ENCODE assay signal across 16 cellular contexts in the genomic region with DNA sequence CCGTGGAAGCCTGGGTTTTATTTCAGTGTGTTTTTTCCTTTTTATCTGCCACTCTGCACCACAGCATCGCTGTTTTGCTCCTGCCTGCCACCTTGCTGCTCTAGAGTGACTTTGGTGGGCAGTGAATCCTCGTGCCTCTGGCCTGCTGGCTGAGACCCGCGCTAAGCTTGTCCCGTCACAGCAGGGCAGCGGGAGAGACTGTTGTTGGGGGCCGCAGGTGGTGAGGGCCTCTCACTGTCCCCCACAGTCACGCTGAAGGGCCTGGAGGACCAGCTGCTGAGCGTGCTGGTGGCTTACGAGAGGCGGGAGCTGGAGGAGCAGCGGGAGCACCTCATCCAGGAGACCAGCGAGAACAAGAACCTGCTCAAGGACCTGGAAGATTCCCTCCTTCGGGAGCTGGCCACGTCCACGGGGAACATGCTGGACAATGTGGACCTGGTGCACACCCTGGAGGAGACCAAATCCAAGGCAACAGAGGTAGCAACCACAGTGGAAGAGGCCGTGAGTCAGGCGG. TPM values are rescaled to one million over a fixed set of nuclear protein-coding genes. Genes with fewer than 3 reads are reported as not detected.
DNase-seq lines count a peak whose midpoint lies in the region; ATAC-seq, FAIRE-seq and TF ChIP-seq lines count a peak whose summit lies in the region.
"Had no signal": no experiment of that assay in that cellular context is flagged by ENCODE, and none has a peak within 500 bp of the region (broad histone marks: within the 10 kb centered on the region; RNA-seq: fewer than 3 reads in every experiment).

No MANE protein-coding gene starts in this region.

- no peaks in the 10 kb centered on the region for H3K23me2 ChIP-seq in H1 (ENCODE audit: low read depth, low read length)

- H2BK12ac ChIP-seq in H1 (ENCODE audit: low read depth, low read length) (no peak overlapping the region), trophoblast cell (ENCODE audit: low read length) (peak overlapping the region; percentile 80)

- H3K79me2 ChIP-seq in HepG2 (ENCODE audit: insufficient read depth, low read length) (no peaks in the 10 kb centered on the region), H1 (ENCODE audit: control insufficient read depth in 1 of 2, insufficient read depth in 2 of 2, low read length in 2 of 2) (no peaks in the 10 kb centered on the region), trophoblast cell (ENCODE audit: control insufficient read depth, insufficient read depth, low read length, poor library complexity) (no peaks in the 10 kb centered on the region)

- TF ChIP-seq CTCF in HepG2 (CRISPR knock-in tag; IDR thresholded peaks at IDR 0.05) (no peak), right lobe of liver (IDR thresholded peaks at IDR 0.05) (no peak), H1 (IDR thresholded peaks at IDR 0.05; ENCODE audit: control extremely low read depth in 1 of 3, insufficient read depth in 1 of 3, low read depth in 1 of 3, low read length in 3 of 3) (no peak)

- no peak overlapping the region for H3K18ac ChIP-seq in H1 (ENCODE audit: extremely low read depth, low read length)
- peak overlapping the region; percentile 41 for H3K18ac ChIP-seq in trophoblast cell (ENCODE audit: low read length)

- TF ChIP-seq EP300 in HepG2 (IDR thresholded peaks at IDR 0.05; ENCODE audit: low read depth in 2 of 2, low read length in 2 of 2) = no peak
- TF ChIP-seq EP300 in HepG2 (CRISPR knock-in tag; IDR thresholded peaks at IDR 0.05; ENCODE audit: borderline replicate concordance) = no peak
- no peak for TF ChIP-seq EP300 in H1 (IDR thresholded peaks at IDR 0.05; ENCODE audit: borderline replicate concordance in 1 of 2, low read depth in 2 of 2, low read length in 2 of 2)

- POLR2A ChIA-PET in HepG2 (lab: Yijun Ruan, JAX) (no interaction called here), H1 (lab: Charles Lee; ENCODE audit: partially characterized antibody) (interaction anchor here (1.6 kb wide), 1 partner anchor 38 kb away, joined by 3 read pairs; no protein-coding TSS in a partner anchor)

- H3K23ac ChIP-seq in H1 (ENCODE audit: insufficient read length) (no peak overlapping the region), trophoblast cell (ENCODE audit: low read length) (no peak overlapping the region)

- TF ChIP-seq POLR2A in HepG2 (IDR thresholded peaks at IDR 0.05; ENCODE audit: insufficient read depth in 1 of 2, low read depth in 2 of 2, low read length in 2 of 2) (no peak), right lobe of liver (IDR thresholded peaks at IDR 0.05) (no peak), H1 (IDR thresholded peaks at IDR 0.05; ENCODE audit: control extremely low read depth in 1 of 2, low read depth in 2 of 2, low read length in 2 of 2) (no peak)

- intact Hi-C loops in HepG2 (cut with micrococcal nuclease; ENCODE audit: unreplicated experiment) (no loop called here), right lobe of liver (cut with DNase I) (no loop called here)

- no peak overlapping the region for H2BK20ac ChIP-seq in H1 (ENCODE audit: low read length)

- FAIRE-seq in HepG2 (lab: Jason Lieb, UNC) (no peak), H1 (lab: Jason Lieb, UNC) (no peak)
- FAIRE-seq: A204.1, GM12878 had no signal

- ATAC-seq in HepG2 (no peak), right lobe of liver (no peak), HG02763 (IDR thresholded peaks at IDR 0.05; ENCODE audit: unreplicated experiment) (no peak)
- ATAC-seq: GM12878, GM23338 had no signal

- WGBS in HepG2 (ENCODE audit: low lambda C conversion rate) = 33% methylated on average over 10 of the region's 19 CpGs
- 57% methylated on average over 3 of the region's 19 CpGs for WGBS in right lobe of liver (ENCODE audit: insufficient coverage, low coverage, low lambda C conversion rate, missing lambda C conversion rate)
- 82% methylated on average over 19 of the region's 19 CpGs; no CpG with 5 or more reads in 1 of the 2 experiments for WGBS in H1 (ENCODE audit: extremely low coverage in 1 of 2, insufficient coverage in 1 of 2, insufficient read length in 1 of 2, insufficient replicate concordance in 2 of 2, low coverage in 1 of 2, low lambda C conversion rate in 2 of 2, missing lambda C conversion rate in 1 of 2), 2 experiments
- WGBS in trophoblast cell (ENCODE audit: extremely low coverage, insufficient coverage, insufficient read length) = no CpG with 5 or more reads among the region's 19 CpGs

- no peak overlapping the region for H4K5ac ChIP-seq in H1 (ENCODE audit: insufficient read length, low read depth, low read length)

- H3K36me3 ChIP-seq in HepG2 (replicated peaks in 1 of 2; ENCODE audit: control insufficient read depth in 1 of 2, insufficient read depth in 2 of 2, low read length in 2 of 2) (no peaks in the 10 kb centered on the region), right lobe of liver (no peaks in the 10 kb centered on the region), H1 (ENCODE audit: control insufficient read depth in 2 of 4, insufficient read depth in 4 of 4, low read length in 3 of 4) (no peaks in the 10 kb centered on the region), trophoblast cell (ENCODE audit: control insufficient read depth in 1 of 2, insufficient read depth in 2 of 2, low read length in 2 of 2) (peaks cover 2 to 3% of the 10 kb centered on the region in 2 experiments)
- H3K36me3 ChIP-seq: HAP-1 had no signal

- H3K4me1 ChIP-seq in HepG2 (ENCODE audit: insufficient read depth, low read length) (no peaks in the 10 kb centered on the region), right lobe of liver (no peaks in the 10 kb centered on the region), H1 (replicated peaks in 1 of 4; ENCODE audit: control insufficient read depth in 3 of 4, insufficient read depth in 4 of 4, low read length in 3 of 4) (peaks cover 0 to 8% (median 0%) of the 10 kb centered on the region in 4 experiments; a peak in 2 of 7 replicates), trophoblast cell (ENCODE audit: control insufficient read depth in 1 of 2, insufficient read depth in 2 of 2, low read length in 2 of 2) (peaks cover 7 to 12% of the 10 kb centered on the region in 2 experiments)
- H3K4me1 ChIP-seq: HAP-1 had no signal

- no peak overlapping the region for H3K4me2 ChIP-seq in HepG2 (ENCODE audit: low read depth, low read length)
- no peak overlapping the region for H3K4me2 ChIP-seq in H1 (ENCODE audit: insufficient read depth in 1 of 2, low read depth in 2 of 2, low read length in 2 of 2)
- no peak overlapping the region for H3K4me2 ChIP-seq in trophoblast cell (ENCODE audit: low read length)
- H3K4me2 ChIP-seq: GM23338 had no signal

- CTCF ChIA-PET in HepG2 (lab: Yijun Ruan, JAX; ENCODE audit: low intra/inter-chr PET ratio, low total read pairs) (no interaction called here), H1 (lab: Charles Lee; ENCODE audit: partially characterized antibody) (interaction anchor here (1.1 to 3.4 kb wide), 5 partner anchors 9 to 127 kb away, joined by 3 to 16 read pairs (median 4); no protein-coding TSS in a partner anchor)

- H3K9ac ChIP-seq in HepG2 (ENCODE audit: insufficient read depth, low read depth, low read length) (no peak overlapping the region), H1 (replicated peaks in 1 of 4; ENCODE audit: extremely low read depth in 1 of 4, low read depth in 3 of 4, low read length in 3 of 4) (no peak overlapping the region), trophoblast cell (ENCODE audit: low read length) (no peak overlapping the region)

- no peak overlapping the region for H2BK120ac ChIP-seq in H1 (replicated peaks; ENCODE audit: low read depth, low read length)
- no peak overlapping the region for H2BK120ac ChIP-seq in trophoblast cell (ENCODE audit: insufficient read depth, low read length, poor library complexity)

- H3K79me1 ChIP-seq in H1 (ENCODE audit: low read depth, low read length) = no peaks in the 10 kb centered on the region
- peaks cover 15% of the 10 kb centered on the region for H3K79me1 ChIP-seq in trophoblast cell (ENCODE audit: low read length)

- H2BK5ac ChIP-seq in H1 (ENCODE audit: low read depth, low read length) (no peak overlapping the region), trophoblast cell (ENCODE audit: low read depth, low read length, poor library complexity) (no peak overlapping the region)

- H2AK5ac ChIP-seq in H1 (ENCODE audit: low read depth, low read length) = 0 out of 2 replicates have a peak overlapping the region, but pooled peaks have one; percentile 31
- H2AK5ac ChIP-seq in trophoblast cell (ENCODE audit: low read length) = peak overlapping the region; percentile 52

- H3K9me3 ChIP-seq in HepG2 (ENCODE audit: low read length) = no peaks in the 10 kb centered on the region
- no peaks in the 10 kb centered on the region for H3K9me3 ChIP-seq in right lobe of liver
- no peaks in the 10 kb centered on the region for H3K9me3 ChIP-seq in H1 (ENCODE audit: insufficient read depth in 2 of 2, low read depth in 1 of 2, low read length in 1 of 2)
- H3K9me3 ChIP-seq in trophoblast cell (ENCODE audit: insufficient read depth, low read depth, low read length) = peaks cover 6% of the 10 kb centered on the region
- H3K9me3 ChIP-seq: HAP-1 had no signal

- H3K27ac ChIP-seq in HepG2 (ENCODE audit: extremely low read length, insufficient read depth, low read length) (no peak overlapping the region), right lobe of liver (no peak overlapping the region), H1 (ENCODE audit: low read depth, low read length) (no peak overlapping the region), trophoblast cell (ENCODE audit: low read depth, low read length) (no peak overlapping the region)

- H2AFZ ChIP-seq in HepG2 (ENCODE audit: low read length) = no peak overlapping the region
- no peak overlapping the region for H2AFZ ChIP-seq in H1 (ENCODE audit: low read length)
- no peak overlapping the region for H2AFZ ChIP-seq in trophoblast cell (ENCODE audit: insufficient read depth, low read length, poor library complexity)
- H2AFZ ChIP-seq: GM23338 had no signal

- H2BK15ac ChIP-seq in H1 (ENCODE audit: low read length) = no peak overlapping the region

- DNase-seq in HepG2 (ENCODE audit: low spot score) (no peak), right lobe of liver (no peak), H1 (ENCODE audit: low read depth in 1 of 2, low spot score in 2 of 2) (no peak), trophoblast cell (no peak), activated gamma-delta T cell treated with Interleukin-2 at 50 U/mL for 16 hours (no peak), A172 (ENCODE audit: low spot score) (no peak)
- DNase-seq: C1 segment of cervical spinal cord, Calu3, DMS79, HFFc6, KG1 had no signal

- no TSS peak for BruUV-seq in HepG2 (replicated peaks; lab: Mats Ljungman, UMichigan)

- H3K4ac ChIP-seq in H1 (replicated peaks; ENCODE audit: insufficient read length, low read depth, low read length) (no peak overlapping the region), trophoblast cell (ENCODE audit: low read depth, low read length) (no peak overlapping the region)

- TF ChIP-seq RAD21 in HepG2 (CRISPR knock-in tag; IDR thresholded peaks at IDR 0.05) (no peak), H1 (IDR thresholded peaks at IDR 0.05 in 1 of 2, conservative IDR thresholded peaks at IDR 0.05 in 1 of 2; ENCODE audit: low read depth in 2 of 2, low read length in 2 of 2) (no peak)

- H4K20me1 ChIP-seq in HepG2 (ENCODE audit: insufficient read depth, low read length) = no peaks in the 10 kb centered on the region
- no peaks in the 10 kb centered on the region for H4K20me1 ChIP-seq in H1 (replicated peaks in 1 of 2; ENCODE audit: control insufficient read depth in 1 of 2, insufficient read depth in 2 of 2, low read length in 2 of 2)

- H3K56ac ChIP-seq in H1 (replicated peaks; ENCODE audit: insufficient read length, low read depth, low read length) = no peak overlapping the region

- in situ Hi-C loops in HepG2 (cut with HindIII; ENCODE audit: extremely low pct_ligation_motif_present, low pct_unique_long_range_greater_than_20kb) = no loop called here

- H3K27me3 ChIP-seq in HepG2 (ENCODE audit: control insufficient read depth in 1 of 2, insufficient read depth in 2 of 2, low read length in 2 of 2) (peaks cover 0 to 21% of the 10 kb centered on the region in 2 experiments; a peak in 2 of 5 replicates), right lobe of liver (no peaks in the 10 kb centered on the region), H1 (replicated peaks in 1 of 4; ENCODE audit: control insufficient read depth in 3 of 4, extremely low read depth in 1 of 4, insufficient read depth in 3 of 4, low read length in 3 of 4) (0 out of 7 replicates have a peak, but pooled peaks cover 0 to 3% (median 0%) of the 10 kb centered on the region in 4 experiments), trophoblast cell (ENCODE audit: insufficient read depth, low read length) (no peaks in the 10 kb centered on the region)

- no peak overlapping the region for H4K91ac ChIP-seq in H1 (replicated peaks; ENCODE audit: insufficient read length, low read length)
- peak overlapping the region; percentile 36 for H4K91ac ChIP-seq in trophoblast cell (ENCODE audit: low read depth, low read length)

- H3K4me3 ChIP-seq in HepG2 (replicated peaks in 1 of 3; ENCODE audit: insufficient read depth in 1 of 3, low read depth in 2 of 3, low read length in 3 of 3) = no peak overlapping the region
- no peak overlapping the region for H3K4me3 ChIP-seq in right lobe of liver
- H3K4me3 ChIP-seq in H1 (ENCODE audit: extremely low read depth in 1 of 4, insufficient read depth in 2 of 4, low read depth in 3 of 4, low read length in 4 of 4) = no peak overlapping the region
- no peak overlapping the region for H3K4me3 ChIP-seq in trophoblast cell (ENCODE audit: low read depth, low read length)
- H3K4me3 ChIP-seq: GM12878, GM23338, HAP-1 had no signal

- H4K8ac ChIP-seq in H1 (ENCODE audit: extremely low read depth, insufficient read depth, low read length) (peak overlapping the region; percentile 44; the same call in 1 of the 2 replicates), trophoblast cell (ENCODE audit: low read depth, low read length) (peak overlapping the region; percentile 40)

- peak overlapping the region; percentile 12 for H4K12ac ChIP-seq in trophoblast cell (ENCODE audit: low read depth, low read length)

- H3K14ac ChIP-seq in H1 (ENCODE audit: insufficient read length) = no peak overlapping the region
- H3K14ac ChIP-seq in trophoblast cell (ENCODE audit: low read length) = peak overlapping the region; percentile 62

RNA-seq across cellular contexts. Expression of a gene that starts 55.2 kb away (rescaled TPM):
- 4.6 and 5.4 TPM in 2 replicates for total RNA-seq in HepG2 (2016; rRNA removed; fragmentation: Illumina TruSeq; extraction: Trizol)
- 6.8 and 8.3 TPM in 2 replicates for total RNA-seq in HepG2 (2016; cell fraction: cytosol; rRNA removed; fragmentation: Illumina TruSeq; extraction: Trizol; ENCODE audit: low read depth)
- total RNA-seq in HepG2 (2016; cell fraction: insoluble cytoplasmic fraction; rRNA removed; fragmentation: Illumina TruSeq; extraction: Trizol) = 3.3 and 3.9 TPM in 2 replicates
- 15.8 and 17.8 TPM in 2 replicates for total RNA-seq in HepG2 (2016; cell fraction: membrane; rRNA removed; fragmentation: Illumina TruSeq; extraction: Trizol)
- total RNA-seq in HepG2 (2016; cell fraction: nucleus; rRNA removed; fragmentation: Illumina TruSeq; extraction: Trizol) = 5.2 and 5.7 TPM in 2 replicates
- polyA plus RNA-seq in HepG2 (2011; rRNA removed) = 14.7 and 17.0 TPM in 2 replicates
- 12.2 and 12.3 TPM in 2 replicates for polyA plus RNA-seq in HepG2 (2011; cell fraction: cytosol; rRNA removed)
- polyA plus RNA-seq in HepG2 (2011; cell fraction: nucleus; rRNA removed) = 19.1 and 22.3 TPM in 2 replicates
- 19.7 and 20.6 TPM in 2 replicates for polyA plus RNA-seq in HepG2 (2012)
- polyA plus RNA-seq in HepG2 (2016; cell fraction: cytosol; fragmentation: Illumina TruSeq; extraction: Trizol; ENCODE audit: low read depth) = 46.0 and 49.0 TPM in 2 replicates
- polyA plus RNA-seq in HepG2 (2016; cell fraction: insoluble cytoplasmic fraction; fragmentation: Illumina TruSeq; extraction: Trizol; ENCODE audit: low read depth) = 12.2 and 19.6 TPM in 2 replicates
- polyA plus RNA-seq in HepG2 (2016; cell fraction: membrane; fragmentation: Illumina TruSeq; extraction: Trizol; ENCODE audit: low read depth) = 66.4 and 70.7 TPM in 2 replicates
- 21.7 and 23.0 TPM in 2 replicates for polyA plus RNA-seq in HepG2 (2016; cell fraction: nucleus; fragmentation: Illumina TruSeq; extraction: Trizol; ENCODE audit: insufficient read depth, low read depth)
- 4.1 and 12.5 TPM in 2 replicates for polyA minus RNA-seq in HepG2 (2011; rRNA and poly(A)+ RNA removed; ENCODE audit: low replicate concordance)
- 4.6 and 5.2 TPM in 2 replicates for polyA minus RNA-seq in HepG2 (2011; cell fraction: cytosol; rRNA and poly(A)+ RNA removed)
- polyA minus RNA-seq in HepG2 (2011; cell fraction: nucleus; rRNA and poly(A)+ RNA removed) = 14.3 and 19.6 TPM in 2 replicates
- total RNA-seq in right lobe of liver = 10 to 100 TPM; 12.5 to 17.5 (median 16.1) TPM
- total RNA-seq in H1 (2021; fragmentation: NEBNext Ultra II Directional; extraction: Animal tissue kit (Norgen Biotek cat#: 25700)) = 0.43 and 0.73 TPM in 2 replicates
- polyA plus RNA-seq in H1 (2011; rRNA removed) = 0.51 and 0.83 TPM in 2 replicates
- polyA plus RNA-seq in H1 (2011; cell fraction: cytosol; rRNA removed) = 0.26 TPM
- polyA plus RNA-seq in H1 (2011; cell fraction: nucleus; rRNA removed) = 0.98 TPM
- polyA plus RNA-seq in H1 (2012, experiment 1 of 2) = 0.34 to 0.85 TPM (median 0.66 TPM) in 4 replicates
- polyA plus RNA-seq in H1 (2012, experiment 2 of 2) = 0.39 TPM
- polyA plus RNA-seq in H1 (2013, experiment 1 of 2) = 0.24 TPM
- 0.33 TPM for polyA plus RNA-seq in H1 (2013, experiment 2 of 2)
- polyA minus RNA-seq in H1 (2011; rRNA and poly(A)+ RNA removed) = 0.20 and 0.63 TPM in 2 replicates
- polyA minus RNA-seq in H1 (2011; cell fraction: cytosol; rRNA and poly(A)+ RNA removed) = not detected
- polyA minus RNA-seq in H1 (2011; cell fraction: nucleus; rRNA and poly(A)+ RNA removed) = 0.60 TPM
- 60.8 and 68.8 TPM in 2 replicates for polyA plus RNA-seq in trophoblast cell (2013)
- 7.9 and 10.0 TPM in 2 replicates for total RNA-seq in A172 (2014; rRNA removed; shearing (Covaris generic))

RNA-seq across cellular contexts. Expression of a gene that starts 55.6 kb away (rescaled TPM):
- total RNA-seq in HepG2 (2016; rRNA removed; fragmentation: Illumina TruSeq; extraction: Trizol) = 56.5 and 109 TPM in 2 replicates
- 17.1 and 19.6 TPM in 2 replicates for total RNA-seq in HepG2 (2016; cell fraction: cytosol; rRNA removed; fragmentation: Illumina TruSeq; extraction: Trizol; ENCODE audit: low read depth)
- total RNA-seq in HepG2 (2016; cell fraction: insoluble cytoplasmic fraction; rRNA removed; fragmentation: Illumina TruSeq; extraction: Trizol) = 63.9 and 99.8 TPM in 2 replicates
- 84.3 and 86.0 TPM in 2 replicates for total RNA-seq in HepG2 (2016; cell fraction: membrane; rRNA removed; fragmentation: Illumina TruSeq; extraction: Trizol)
- 64.5 and 64.7 TPM in 2 replicates for total RNA-seq in HepG2 (2016; cell fraction: nucleus; rRNA removed; fragmentation: Illumina TruSeq; extraction: Trizol)
- polyA plus RNA-seq in HepG2 (2011; rRNA removed) = 43.9 and 46.1 TPM in 2 replicates
- polyA plus RNA-seq in HepG2 (2011; cell fraction: cytosol; rRNA removed) = 25.5 and 35.4 TPM in 2 replicates
- 44.8 and 58.7 TPM in 2 replicates for polyA plus RNA-seq in HepG2 (2011; cell fraction: nucleus; rRNA removed)
- polyA plus RNA-seq in HepG2 (2012) = 43.4 and 52.1 TPM in 2 replicates
- 20.6 and 23.0 TPM in 2 replicates for polyA plus RNA-seq in HepG2 (2016; cell fraction: cytosol; fragmentation: Illumina TruSeq; extraction: Trizol; ENCODE audit: low read depth)
- 101 and 102 TPM in 2 replicates for polyA plus RNA-seq in HepG2 (2016; cell fraction: insoluble cytoplasmic fraction; fragmentation: Illumina TruSeq; extraction: Trizol; ENCODE audit: low read depth)
- polyA plus RNA-seq in HepG2 (2016; cell fraction: membrane; fragmentation: Illumina TruSeq; extraction: Trizol; ENCODE audit: low read depth) = 67.1 and 72.2 TPM in 2 replicates
- polyA plus RNA-seq in HepG2 (2016; cell fraction: nucleus; fragmentation: Illumina TruSeq; extraction: Trizol; ENCODE audit: insufficient read depth, low read depth) = 80.2 and 81.9 TPM in 2 replicates
- polyA minus RNA-seq in HepG2 (2011; rRNA and poly(A)+ RNA removed; ENCODE audit: low replicate concordance) = 36.2 and 75.5 TPM in 2 replicates
- polyA minus RNA-seq in HepG2 (2011; cell fraction: cytosol; rRNA and poly(A)+ RNA removed) = 24.4 and 29.4 TPM in 2 replicates
- polyA minus RNA-seq in HepG2 (2011; cell fraction: nucleus; rRNA and poly(A)+ RNA removed) = 53.6 and 59.6 TPM in 2 replicates
- 10 to 100 TPM; 37.3 to 46.5 (median 43.2) TPM for total RNA-seq in right lobe of liver
- 41.7 and 51.4 TPM in 2 replicates for total RNA-seq in H1 (2021; fragmentation: NEBNext Ultra II Directional; extraction: Animal tissue kit (Norgen Biotek cat#: 25700))
- polyA plus RNA-seq in H1 (2011; rRNA removed) = 16.0 and 22.8 TPM in 2 replicates
- 21.6 TPM for polyA plus RNA-seq in H1 (2011; cell fraction: cytosol; rRNA removed)
- polyA plus RNA-seq in H1 (2011; cell fraction: nucleus; rRNA removed) = 19.3 TPM
- polyA plus RNA-seq in H1 (2012, experiment 1 of 2) = 26.3 to 38.9 TPM (median 30.5 TPM) in 4 replicates
- 4.1 TPM for polyA plus RNA-seq in H1 (2012, experiment 2 of 2)
- 26.2 TPM for polyA plus RNA-seq in H1 (2013, experiment 1 of 2)
- polyA plus RNA-seq in H1 (2013, experiment 2 of 2) = 25.3 TPM
- polyA minus RNA-seq in H1 (2011; rRNA and poly(A)+ RNA removed) = 23.2 and 39.2 TPM in 2 replicates
- polyA minus RNA-seq in H1 (2011; cell fraction: cytosol; rRNA and poly(A)+ RNA removed) = 20.3 TPM
- 49.8 TPM for polyA minus RNA-seq in H1 (2011; cell fraction: nucleus; rRNA and poly(A)+ RNA removed)
- polyA plus RNA-seq in trophoblast cell (2013) = 58.3 and 64.7 TPM in 2 replicates
- total RNA-seq in A172 (2014; rRNA removed; shearing (Covaris generic)) = 70.0 and 72.0 TPM in 2 replicates
